ENCODE assay signal across 10 cellular contexts in the genomic region with DNA sequence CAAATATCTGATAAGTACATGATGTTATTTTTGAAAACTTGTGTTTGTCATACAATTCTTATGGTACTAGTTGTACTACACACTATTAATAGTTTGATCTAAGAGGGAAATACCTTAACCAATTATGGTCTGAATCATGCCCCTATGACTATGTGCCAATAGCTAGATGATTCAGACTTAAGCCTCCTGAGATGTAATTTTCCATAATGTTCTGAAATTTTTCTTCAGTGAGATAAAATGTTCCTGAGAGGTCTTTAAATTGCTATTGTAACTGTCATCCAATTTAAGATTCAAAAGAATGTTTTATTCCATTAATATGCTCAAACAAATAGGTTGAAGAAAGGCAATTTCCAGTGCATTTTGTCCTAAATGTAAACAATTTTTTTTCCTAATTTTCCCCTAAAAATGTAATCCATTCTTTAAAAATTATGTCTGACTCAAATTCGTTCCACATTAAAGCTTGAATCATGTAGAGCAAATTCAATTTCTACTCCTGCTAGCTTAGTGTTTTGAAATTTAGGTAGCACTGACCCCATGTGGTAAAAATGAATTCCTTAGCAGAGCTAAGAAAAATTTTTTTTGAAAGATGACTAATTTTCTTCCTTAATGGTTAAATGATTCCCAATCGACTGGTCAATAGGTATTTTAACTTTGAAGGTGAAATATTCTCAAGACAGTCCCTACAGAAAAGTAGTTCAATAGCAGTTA. TPM values are rescaled to one million over a fixed set of nuclear protein-coding genes. Genes with fewer than 3 reads are reported as not detected.
DNase-seq lines count a peak whose midpoint lies in the region; ATAC-seq and TF ChIP-seq lines count a peak whose summit lies in the region.
"Had no signal": no experiment of that assay in that cellular context is flagged by ENCODE, and none has a peak within 500 bp of the region (broad histone marks: within the 10 kb centered on the region; RNA-seq: fewer than 3 reads in every experiment).

No MANE protein-coding gene starts in this region.

- H3K27ac ChIP-seq in OCI-LY3 (ENCODE audit: low read length): no peak overlapping the region
- H3K27ac ChIP-seq: HL-60 had no signal

- ATAC-seq in HG02571 (IDR thresholded peaks at IDR 0.05; ENCODE audit: unreplicated experiment): no peak

- no peaks in the 10 kb centered on the region for H3K4me1 Mint-ChIP-seq in activated naive CD4-positive, alpha-beta T cell treated with anti-CD3 and anti-CD28 coated beads, Interleukin-2, amount 50 U/mL, for 24 hours
- no peaks in the 10 kb centered on the region for H3K4me1 Mint-ChIP-seq in glutamatergic neuron (ENCODE audit: low read depth, unreplicated experiment)
- H3K4me1 Mint-ChIP-seq: activated CD4-positive, alpha-beta T cell treated with anti-CD3 and anti-CD28 coated beads, Interleukin-2, amount 10 ng/mL, durations not matched to agents 7 days and 5 days had no signal

- no peaks in the 10 kb centered on the region for H3K27me3 ChIP-seq in OCI-LY3 (ENCODE audit: low read depth, low read length)

- TF ChIP-seq CTCF in OCI-LY3 (IDR thresholded peaks at IDR 0.05; ENCODE audit: low read depth, low read length): peak; percentile 35; the same call in 1 of the 2 replicates
- no peak for TF ChIP-seq CTCF in glutamatergic neuron (IDR thresholded peaks at IDR 0.05; ENCODE audit: partially characterized antibody, unreplicated experiment)

- no peaks in the 10 kb centered on the region for H3K9me3 ChIP-seq in OCI-LY3 (ENCODE audit: insufficient read depth, low read length)

- H2AFZ ChIP-seq in OCI-LY3 (ENCODE audit: low read depth, low read length): no peak overlapping the region

- H3K27ac Mint-ChIP-seq in activated naive CD4-positive, alpha-beta T cell treated with anti-CD3 and anti-CD28 coated beads, Interleukin-2, amount 50 U/mL, for 24 hours: peak overlapping the region; percentile 30
- H3K27ac Mint-ChIP-seq in glutamatergic neuron (ENCODE audit: unreplicated experiment): no peak overlapping the region
- H3K27ac Mint-ChIP-seq: activated CD4-positive, alpha-beta T cell treated with anti-CD3 and anti-CD28 coated beads, Interleukin-2, amount 10 ng/mL, durations not matched to agents 7 days and 5 days had no signal

- H3K36me3 Mint-ChIP-seq in activated naive CD4-positive, alpha-beta T cell treated with anti-CD3 and anti-CD28 coated beads, Interleukin-2, amount 50 U/mL, for 24 hours: peaks cover 4% of the 10 kb centered on the region
- no peaks in the 10 kb centered on the region for H3K36me3 Mint-ChIP-seq in glutamatergic neuron (ENCODE audit: unreplicated experiment)

- H3K27me3 Mint-ChIP-seq in activated naive CD4-positive, alpha-beta T cell treated with anti-CD3 and anti-CD28 coated beads, Interleukin-2, amount 50 U/mL, for 24 hours: no peaks in the 10 kb centered on the region
- no peaks in the 10 kb centered on the region for H3K27me3 Mint-ChIP-seq in glutamatergic neuron (ENCODE audit: unreplicated experiment)
- H3K27me3 Mint-ChIP-seq: activated CD4-positive, alpha-beta T cell treated with anti-CD3 and anti-CD28 coated beads, Interleukin-2, amount 10 ng/mL, durations not matched to agents 7 days and 5 days had no signal

- no peak overlapping the region for H3K4me3 Mint-ChIP-seq in activated naive CD4-positive, alpha-beta T cell treated with anti-CD3 and anti-CD28 coated beads, Interleukin-2, amount 50 U/mL, for 24 hours
- H3K4me3 Mint-ChIP-seq in glutamatergic neuron (ENCODE audit: unreplicated experiment): no peak overlapping the region
- H3K4me3 Mint-ChIP-seq: activated CD4-positive, alpha-beta T cell treated with anti-CD3 and anti-CD28 coated beads, Interleukin-2, amount 10 ng/mL, durations not matched to agents 7 days and 5 days had no signal

- H3K4me3 ChIP-seq in OCI-LY3 (ENCODE audit: low read length): no peak overlapping the region

- H4K20me1 ChIP-seq in OCI-LY3 (ENCODE audit: insufficient read depth, low read length): no peaks in the 10 kb centered on the region

- DNase-seq in activated naive CD4-positive, alpha-beta T cell (lab: John Stamatoyannopoulos, UW): no peak
- DNase-seq in fibroblast of peridontal ligament (ENCODE audit: extremely low read depth) (peak; percentile 81), stromal cell of bone marrow (ENCODE audit: low read depth) (peak; percentile 69), glutamatergic neuron (no peak), mucosa of gallbladder (ENCODE audit: low spot score) (no peak)
- DNase-seq: activated CD4-positive, alpha-beta T cell treated with anti-CD3 and anti-CD28 coated beads, Interleukin-2, amount 10 ng/mL, durations not matched to agents 7 days and 5 days had no signal

- H3K9ac ChIP-seq in OCI-LY3 (ENCODE audit: low read length): no peak overlapping the region

- H3K9me3 Mint-ChIP-seq in activated naive CD4-positive, alpha-beta T cell treated with anti-CD3 and anti-CD28 coated beads, Interleukin-2, amount 50 U/mL, for 24 hours: no peaks in the 10 kb centered on the region
- H3K9me3 Mint-ChIP-seq in glutamatergic neuron (ENCODE audit: unreplicated experiment): no peaks in the 10 kb centered on the region
- H3K9me3 Mint-ChIP-seq: activated CD4-positive, alpha-beta T cell treated with anti-CD3 and anti-CD28 coated beads, Interleukin-2, amount 10 ng/mL, durations not matched to agents 7 days and 5 days had no signal

- H3K79me2 ChIP-seq in OCI-LY3 (ENCODE audit: low read length): no peaks in the 10 kb centered on the region

- H3K4me1 ChIP-seq in OCI-LY3 (ENCODE audit: low read length): no peaks in the 10 kb centered on the region

- no peak overlapping the region for H3K4me2 ChIP-seq in OCI-LY3 (ENCODE audit: low read length)

- no peaks in the 10 kb centered on the region for H3K36me3 ChIP-seq in OCI-LY3 (replicated peaks; ENCODE audit: low read depth, low read length)

RNA-seq across cellular contexts. Expression of a gene that starts 49.1 kb away (rescaled TPM):
- total RNA-seq in glutamatergic neuron (ENCODE audit: unreplicated experiment) (21.6 TPM), mucosa of gallbladder (26.4 TPM)

Comparison
In these comparisons a context has a peak if more than half of its experiments do, and no peak if none do; other contexts are left out.
1. DNase-seq: peak in fibroblast of peridontal ligament (single experiment) and stromal cell of bone marrow (single experiment); none in activated naive CD4-positive, alpha-beta T cell (0 of 4), glutamatergic neuron (single experiment) and mucosa of gallbladder (single experiment).